Comparison of ENCODE assay signal across 5 cellular contexts in genomic region chr3:62951870-62952269, GRCh38.
DNase-seq lines count a peak whose midpoint lies in the region; FAIRE-seq and TF ChIP-seq lines count a peak whose summit lies in the region.
"Not testable (repeated sequence)": the region's sequence is repeated elsewhere in the genome, so short reads cannot be mapped to it uniquely, and the experiment has no call there.

No MANE protein-coding gene starts in this region.

- H3K4me2 ChIP-seq in H9 (ENCODE audit: insufficient read depth, insufficient read length, low read length) (peak overlapping the region; percentile 74), H1 (ENCODE audit: insufficient read depth in 1 of 2, low read depth in 2 of 2, low read length in 2 of 2) (peak overlapping the region; percentile 59 to 88)

- H2AK5ac ChIP-seq in H9 (ENCODE audit: insufficient read length, low read length); H1 (ENCODE audit: low read depth, low read length): not testable (repeated sequence)

- H2BK120ac ChIP-seq in H9 (ENCODE audit: low read depth, low read length, poor library complexity, severe bottlenecking); H1 (replicated peaks; ENCODE audit: low read depth, low read length): not testable (repeated sequence)

- not testable (repeated sequence) for H3K27me3 ChIP-seq in H9 (ENCODE audit: insufficient read depth, low read length); HUES6 (ENCODE audit: control insufficient read depth, insufficient read depth, low read length); H1 (replicated peaks in 1 of 4; ENCODE audit: control insufficient read depth in 3 of 4, extremely low read depth in 1 of 4, insufficient read depth in 3 of 4, low read length in 3 of 4); iPS-18a (ENCODE audit: control insufficient read depth, insufficient read depth, low read length); liver (ENCODE audit: control insufficient read depth in 4 of 4, insufficient read depth in 4 of 4, low read length in 3 of 4)

- H2BK5ac ChIP-seq in H9 (ENCODE audit: insufficient read length, low read length) = not testable (repeated sequence)
- H2BK5ac ChIP-seq in H1 (ENCODE audit: low read depth, low read length) = 0 out of 2 replicates have a peak overlapping the region, but pooled peaks have one; percentile 79

- not testable (repeated sequence) for H3K56ac ChIP-seq in H9 (ENCODE audit: insufficient read length, low read depth, low read length); H1 (replicated peaks; ENCODE audit: insufficient read length, low read depth, low read length)

- peak overlapping the region; percentile 62 for H3K4me3 ChIP-seq in HUES6 (ENCODE audit: low read depth, low read length)
- peak overlapping the region; percentile 24 to 64 (median 46); a peak in 6 of 8 replicates for H3K4me3 ChIP-seq in H1 (ENCODE audit: extremely low read depth in 1 of 4, insufficient read depth in 2 of 4, low read depth in 3 of 4, low read length in 4 of 4)
- H3K4me3 ChIP-seq in iPS-18a (ENCODE audit: low read length) = peak overlapping the region; percentile 65
- not testable (repeated sequence) for H3K4me3 ChIP-seq in liver (ENCODE audit: low read depth in 1 of 3, low read length in 3 of 3)

- not testable (repeated sequence) for H3K79me1 ChIP-seq in H9 (ENCODE audit: insufficient read depth, low read depth, low read length, poor library complexity, severe bottlenecking); H1 (ENCODE audit: low read depth, low read length)

- TF ChIP-seq RAD21 in H1 (IDR thresholded peaks at IDR 0.05 in 1 of 2, conservative IDR thresholded peaks at IDR 0.05 in 1 of 2; ENCODE audit: low read depth in 2 of 2, low read length in 2 of 2); liver (IDR thresholded peaks at IDR 0.05): not testable (repeated sequence)

- not testable (repeated sequence) for H2BK20ac ChIP-seq in H9 (ENCODE audit: low read depth, low read length, poor library complexity, severe bottlenecking); H1 (ENCODE audit: low read length)

- H3K27me3 Mint-ChIP-seq in H9 (ENCODE audit: low read depth) = not testable (repeated sequence)

- H3K4me1 ChIP-seq in H9 (ENCODE audit: insufficient read depth, low read length); H1 (replicated peaks in 1 of 4; ENCODE audit: control insufficient read depth in 3 of 4, insufficient read depth in 4 of 4, low read length in 3 of 4); liver (ENCODE audit: control insufficient read depth in 4 of 4, insufficient read depth in 4 of 4, low read length in 3 of 4): not testable (repeated sequence)
- H3K4me1 ChIP-seq in HUES6 (ENCODE audit: control insufficient read depth, insufficient read depth, low read length) (peaks cover 28% of the 10 kb centered on the region), iPS-18a (ENCODE audit: control insufficient read depth, low read depth, low read length) (peaks cover 27% of the 10 kb centered on the region)

- not testable (repeated sequence) for H3K9me3 ChIP-seq in H9 (ENCODE audit: control insufficient read depth, low read depth, low read length); HUES6 (ENCODE audit: control insufficient read depth, insufficient read depth, low read depth, low read length); H1 (ENCODE audit: insufficient read depth in 2 of 2, low read depth in 1 of 2, low read length in 1 of 2); iPS-18a (ENCODE audit: control insufficient read depth, low read depth, low read length); liver (ENCODE audit: control insufficient read depth in 4 of 4, low read length in 3 of 4)

- H3K18ac ChIP-seq in H9 (ENCODE audit: insufficient read length, low read depth, low read length); H1 (ENCODE audit: extremely low read depth, low read length): not testable (repeated sequence)

- not testable (repeated sequence) for H4K20me1 ChIP-seq in H9 (ENCODE audit: control insufficient read depth, insufficient read depth, insufficient read length); H1 (replicated peaks in 1 of 2; ENCODE audit: control insufficient read depth in 1 of 2, insufficient read depth in 2 of 2, low read length in 2 of 2)

- H3K4me3 Mint-ChIP-seq in H9 = peak overlapping the region; percentile 22 to 70

- not testable (repeated sequence) for H3K27ac ChIP-seq in H9 (ENCODE audit: insufficient read length, low read depth, low read length); HUES6 (ENCODE audit: low read depth, low read length); H1 (ENCODE audit: low read depth, low read length); iPS-18a (ENCODE audit: low read length); liver (ENCODE audit: low read depth in 1 of 2, low read length in 2 of 2)

- not testable (repeated sequence) for H3K4ac ChIP-seq in H9 (ENCODE audit: low read depth, low read length); H1 (replicated peaks; ENCODE audit: insufficient read length, low read depth, low read length)

- H2BK15ac ChIP-seq in H9 (ENCODE audit: low read depth, low read length); H1 (ENCODE audit: low read length): not testable (repeated sequence)

- H3K9ac ChIP-seq in H9 (ENCODE audit: extremely low read depth, insufficient read length, low read length); H1 (replicated peaks in 1 of 4; ENCODE audit: extremely low read depth in 1 of 4, low read depth in 3 of 4, low read length in 3 of 4); iPS-18a (ENCODE audit: low read length); liver (ENCODE audit: low read depth in 1 of 2, low read length in 2 of 2): not testable (repeated sequence)
- H3K9ac ChIP-seq in HUES6 (ENCODE audit: low read length) = peak overlapping the region; percentile 17

- H4K5ac ChIP-seq in H9 (ENCODE audit: insufficient read length, low read depth, low read length); H1 (ENCODE audit: insufficient read length, low read depth, low read length): not testable (repeated sequence)

- not testable (repeated sequence) for H3K79me2 ChIP-seq in H9 (ENCODE audit: insufficient read depth, low read length)
- H3K79me2 ChIP-seq in H1 (ENCODE audit: control insufficient read depth in 1 of 2, insufficient read depth in 2 of 2, low read length in 2 of 2) = peaks cover 3 to 32% of the 10 kb centered on the region in 2 experiments; a peak in 3 of 4 replicates

- H3K36me3 Mint-ChIP-seq in H9 (ENCODE audit: insufficient read depth in 1 of 3, low read depth in 3 of 3) = peaks cover 13 to 45% (median 42%) of the 10 kb centered on the region in 3 experiments

- H2BK12ac ChIP-seq in H9 (ENCODE audit: insufficient read length, low read depth, low read length); H1 (ENCODE audit: low read depth, low read length): not testable (repeated sequence)

- H3K4me1 Mint-ChIP-seq in H9 = peaks cover 49 to 57% of the 10 kb centered on the region in 2 experiments

- POLR2A ChIA-PET in H1 (lab: Charles Lee; ENCODE audit: partially characterized antibody) = interaction anchor here (1.0 to 3.3 kb wide), 7 partner anchors 9 to 276 kb away, joined by 4 to 21 read pairs (median 5); no protein-coding TSS in a partner anchor

- not testable (repeated sequence) for H2AFZ ChIP-seq in H9 (ENCODE audit: low read length); H1 (ENCODE audit: low read length)

- H3K9me3 Mint-ChIP-seq in H9 = not testable (repeated sequence)

- peak overlapping the region in 1 of 3 experiments; percentile 12; a peak in 2 of 7 replicates for H3K27ac Mint-ChIP-seq in H9

- not testable (repeated sequence) for H3K23me2 ChIP-seq in H9 (ENCODE audit: insufficient read length, low read depth, low read length, poor library complexity, severe bottlenecking); H1 (ENCODE audit: low read depth, low read length)

- H3K36me3 ChIP-seq in HUES6 (ENCODE audit: control insufficient read depth, insufficient read depth, low read length) (peaks cover 37% of the 10 kb centered on the region), H1 (ENCODE audit: control insufficient read depth in 2 of 4, insufficient read depth in 4 of 4, low read length in 3 of 4) (peaks cover 2 to 47% (median 14%) of the 10 kb centered on the region in 4 experiments; a peak in 5 of 8 replicates), iPS-18a (ENCODE audit: control insufficient read depth, low read depth, low read length) (peaks cover 22% of the 10 kb centered on the region)
- H3K36me3 ChIP-seq in liver (ENCODE audit: control insufficient read depth in 4 of 4, insufficient read depth in 3 of 4, low read depth in 1 of 4, low read length in 3 of 4) = not testable (repeated sequence)

- FAIRE-seq in H1 (lab: Jason Lieb, UNC) = not testable (repeated sequence)

- TF ChIP-seq CTCF in H9 (conservative IDR thresholded peaks at IDR 0.05); H1 (IDR thresholded peaks at IDR 0.05; ENCODE audit: control extremely low read depth in 1 of 3, insufficient read depth in 1 of 3, low read depth in 1 of 3, low read length in 3 of 3); liver (IDR thresholded peaks at IDR 0.05; ENCODE audit: low read depth, low read length, missing input control): not testable (repeated sequence)

- TF ChIP-seq POLR2A in H1 (IDR thresholded peaks at IDR 0.05; ENCODE audit: control extremely low read depth in 1 of 2, low read depth in 2 of 2, low read length in 2 of 2) = not testable (repeated sequence)

- CTCF ChIA-PET in H1 (lab: Charles Lee; ENCODE audit: partially characterized antibody) = interaction anchor here (1.3 kb wide), 1 partner anchor 286 kb away, joined by 4 read pairs; no protein-coding TSS in a partner anchor

- not testable (repeated sequence) for TF ChIP-seq EP300 in H1 (IDR thresholded peaks at IDR 0.05; ENCODE audit: borderline replicate concordance in 1 of 2, low read depth in 2 of 2, low read length in 2 of 2)

- H3K14ac ChIP-seq in H9 (ENCODE audit: insufficient read depth, low read length); H1 (ENCODE audit: insufficient read length): not testable (repeated sequence)

- H3K23ac ChIP-seq in H9 (ENCODE audit: insufficient read length, low read depth, low read length); H1 (ENCODE audit: insufficient read length): not testable (repeated sequence)

- H3T11ph ChIP-seq in H9 (ENCODE audit: low read length) = not testable (repeated sequence)

- not testable (repeated sequence) for H4K8ac ChIP-seq in H9 (replicated peaks; ENCODE audit: insufficient read length, low read depth, low read length); H1 (ENCODE audit: extremely low read depth, insufficient read depth, low read length)

- not testable (repeated sequence) for DNase-seq in H9; H1 (ENCODE audit: low read depth in 1 of 2, low spot score in 2 of 2)

- H4K91ac ChIP-seq in H9 (ENCODE audit: insufficient read length, low read depth, low read length); H1 (replicated peaks; ENCODE audit: insufficient read length, low read length): not testable (repeated sequence)
